In genomic region chr5:173997331-173997730, GRCh38 we compare ENCODE assay signal across 27 cellular contexts. TPM values are rescaled to one million over a fixed set of nuclear protein-coding genes. Genes with fewer than 3 reads are reported as not detected.
"Had no signal": no experiment of that assay in that cellular context is flagged by ENCODE, and none has a peak within 500 bp of the region (broad histone marks: within the 10 kb centered on the region; RNA-seq: fewer than 3 reads in every experiment).

No MANE protein-coding gene starts in this region.

- H3K4me3 ChIP-seq: coronary artery, esophagus muscularis mucosa, lung, mucosa of descending colon, ovary, right atrium auricular region, sigmoid colon, skin epidermis, stomach, thoracic aorta, transverse colon had no signal

- H3K9me3 ChIP-seq: esophagus muscularis mucosa, mucosa of descending colon, ovary, right atrium auricular region, sigmoid colon, stomach, thoracic aorta, transverse colon had no signal

- DNase-seq: effector memory CD4-positive, alpha-beta T cell; kidney; left colon; left ventricle myocardium superior; mesendoderm; mucosa of descending colon; naive thymus-derived CD8-positive, alpha-beta T cell; nucleus accumbens; ovary; sigmoid colon; stimulated activated CD4-positive, alpha-beta T cell treated with anti-CD3 and anti-CD28 coated beads, Interleukin-2, amount 100 ng/mL, for 24 hours; stimulated activated CD4-positive, alpha-beta T cell treated with anti-CD3 and anti-CD28 coated beads, Interleukin-4, amount 100 ng/mL, for 4 hours; stimulated activated naive CD4-positive, alpha-beta T cell; stomach; substantia nigra; transverse colon had no signal

- H3K4me1 ChIP-seq: esophagus muscularis mucosa, right atrium auricular region, sigmoid colon, stomach, transverse colon had no signal

- H3K27ac ChIP-seq: coronary artery, epithelial cell of prostate, esophagus muscularis mucosa, ovary, right atrium auricular region, sigmoid colon, skin epidermis, stomach, thoracic aorta, transverse colon had no signal

- H3K36me3 ChIP-seq: esophagus muscularis mucosa, ovary, right atrium auricular region, sigmoid colon, stomach, thoracic aorta, transverse colon had no signal

- H3K27me3 ChIP-seq: ovary, right atrium auricular region, sigmoid colon had no signal

- FAIRE-seq: endometrium, kidney had no signal

- ATAC-seq: left colon; left ventricle myocardium superior; mucosa of descending colon; naive thymus-derived CD8-positive, alpha-beta T cell had no signal

RNA-seq across cellular contexts. Expression of gene C5orf47, which starts 8.4 kb away (rescaled TPM):
- total RNA-seq: dermis microvascular lymphatic vessel endothelial cell; esophagus muscularis mucosa; fibroblast of villous mesenchyme; kidney; left colon; left ventricle myocardium superior; mucosa of descending colon; naive thymus-derived CD8-positive, alpha-beta T cell; ovary; sigmoid colon; stomach; transverse colon; ureter had no signal
- polyA plus RNA-seq: naive thymus-derived CD8-positive, alpha-beta T cell; sigmoid colon; stomach had no signal

RNA-seq across cellular contexts. Expression of gene NSG2, which starts 48.2 kb away (rescaled TPM):
- total RNA-seq: dermis microvascular lymphatic vessel endothelial cell; kidney; naive thymus-derived CD8-positive, alpha-beta T cell; ovary; thoracic aorta; ureter had no signal
- polyA plus RNA-seq: naive thymus-derived CD8-positive, alpha-beta T cell; ovary had no signal
